22 cellular contexts compared by ENCODE assay signal in genomic region chr3:196008387-196008786, GRCh38.
A peak's percentile ranks its signal among the peaks of the same experiment; 100 is the strongest.
DNase-seq lines count a peak whose midpoint lies in the region; ATAC-seq, FAIRE-seq and TF ChIP-seq lines count a peak whose summit lies in the region.
"Had no signal": no experiment of that assay in that cellular context is flagged by ENCODE, and none has a peak within 500 bp of the region (broad histone marks: within the 10 kb centered on the region; RNA-seq: fewer than 3 reads in every experiment).

No MANE protein-coding gene starts in this region.

- WGBS in HepG2 (ENCODE audit: low lambda C conversion rate), result 40% methylated on average over 18 of the region's 18 CpGs
- WGBS in right lobe of liver (ENCODE audit: insufficient coverage, low coverage, low lambda C conversion rate, missing lambda C conversion rate), result 80% methylated on average over 18 of the region's 18 CpGs
- WGBS in mesenchymal stem cell, result 91% methylated on average over 14 of the region's 18 CpGs

- no peak for TF ChIP-seq EP300 in HepG2 (IDR thresholded peaks at IDR 0.05; ENCODE audit: low read depth in 2 of 2, low read length in 2 of 2)
- no peak for TF ChIP-seq EP300 in HepG2 (CRISPR knock-in tag; IDR thresholded peaks at IDR 0.05; ENCODE audit: borderline replicate concordance)

- no peak for ATAC-seq in HepG2
- ATAC-seq in right lobe of liver, result no peak
- ATAC-seq: A549; CD8-positive, alpha-beta T cell had no signal

- H2BK12ac ChIP-seq in mesenchymal stem cell (ENCODE audit: low read length in 2 of 2), result no peak overlapping the region

- no peak overlapping the region for H3K4ac ChIP-seq in mesenchymal stem cell (ENCODE audit: low read depth in 1 of 2, low read length in 2 of 2)

- H3K79me2 ChIP-seq in HepG2 (ENCODE audit: insufficient read depth, low read length), result no peaks in the 10 kb centered on the region

- H3K27ac ChIP-seq in HepG2 (ENCODE audit: extremely low read length, insufficient read depth, low read length), result no peak overlapping the region
- H3K27ac ChIP-seq in right lobe of liver, result no peak overlapping the region
- H3K27ac ChIP-seq in mesenchymal stem cell (ENCODE audit: low read length, poor library complexity, severe bottlenecking), result no peak overlapping the region
- H3K27ac ChIP-seq: 22Rv1; A549; BLaER1 treated with 17β-estradiol and CSF1 and Interleukin-3, amounts not matched to agents 10 nM and 100 nM; C4-2B had no signal

- intact Hi-C loops in HepG2 (cut with micrococcal nuclease; ENCODE audit: unreplicated experiment), result no loop called here
- intact Hi-C loops in right lobe of liver (cut with DNase I), result no loop called here

- in situ Hi-C loops in HepG2 (cut with HindIII; ENCODE audit: extremely low pct_ligation_motif_present, low pct_unique_long_range_greater_than_20kb), result no loop called here

- no peak overlapping the region for H3K4me2 ChIP-seq in HepG2 (ENCODE audit: low read depth, low read length)
- no peak overlapping the region for H3K4me2 ChIP-seq in mesenchymal stem cell (ENCODE audit: low read length, poor library complexity, severe bottlenecking)
- H3K4me2 ChIP-seq: A549; BLaER1 treated with 17β-estradiol and CSF1 and Interleukin-3, amounts not matched to agents 10 nM and 100 nM had no signal

- no peak overlapping the region for H2BK5ac ChIP-seq in mesenchymal stem cell (ENCODE audit: low read depth, low read length, poor library complexity, severe bottlenecking)

- peak overlapping the region; percentile 19 for H2BK120ac ChIP-seq in mesenchymal stem cell (ENCODE audit: low read depth, low read length)

- no peak overlapping the region for H2AK5ac ChIP-seq in mesenchymal stem cell (ENCODE audit: low read length, severe bottlenecking)

- peaks cover 4 to 34% of the 10 kb centered on the region in 2 experiments; a peak in 4 of 5 replicates for H3K27me3 ChIP-seq in HepG2 (ENCODE audit: control insufficient read depth in 1 of 2, insufficient read depth in 2 of 2, low read length in 2 of 2)
- no peaks in the 10 kb centered on the region for H3K27me3 ChIP-seq in right lobe of liver
- H3K27me3 ChIP-seq in mesenchymal stem cell (ENCODE audit: control insufficient read depth in 1 of 2, insufficient read depth in 1 of 2, low read length in 2 of 2), result peaks cover 26 to 33% of the 10 kb centered on the region in 2 experiments
- H3K27me3 ChIP-seq: BLaER1 treated with 17β-estradiol and CSF1 and Interleukin-3, amounts not matched to agents 10 nM and 100 nM had no signal

- no peak overlapping the region for H3K14ac ChIP-seq in mesenchymal stem cell (ENCODE audit: low read length in 2 of 2)

- H3K4me1 ChIP-seq in HepG2 (ENCODE audit: insufficient read depth, low read length) (no peaks in the 10 kb centered on the region; the same call in 1 of the 2 replicates), right lobe of liver (no peaks in the 10 kb centered on the region), mesenchymal stem cell (ENCODE audit: control insufficient read depth, insufficient read depth, low read depth, low read length) (no peaks in the 10 kb centered on the region)
- H3K4me1 ChIP-seq: A549; BLaER1 treated with 17β-estradiol and CSF1 and Interleukin-3, amounts not matched to agents 10 nM and 100 nM; Caco-2 had no signal

- FAIRE-seq in HepG2 (lab: Jason Lieb, UNC), result no peak
- FAIRE-seq: A549, D721Med, G401.6, GM12891 had no signal

- no peak for DNase-seq in HepG2 (ENCODE audit: low spot score)
- DNase-seq in right lobe of liver, result no peak
- DNase-seq in mesenchymal stem cell, result no peak
- peak; percentile 59 for DNase-seq in osteocyte (ENCODE audit: extremely low spot score, unreplicated experiment)
- DNase-seq in NCI-H524 (lab: John Stamatoyannopoulos, UW), result no peak
- no peak for DNase-seq in activated effector memory CD4-positive, alpha-beta T cell treated with Interleukin-2 at 50 U/mL for 16 hours
- DNase-seq in effector CD8-positive, alpha-beta T cell (lab: John Stamatoyannopoulos, UW), result no peak
- DNase-seq: AML-193; Caco-2; Calu3; CD4-positive, alpha-beta T cell; CD8-positive, alpha-beta T cell; DMS79 treated with DMSO at 0.1 percent for 48 hours; GF-D8 had no signal

- TF ChIP-seq RAD21 in HepG2 (CRISPR knock-in tag; IDR thresholded peaks at IDR 0.05), result no peak

- no peak for TF ChIP-seq CTCF in HepG2 (CRISPR knock-in tag; IDR thresholded peaks at IDR 0.05)
- TF ChIP-seq CTCF in right lobe of liver (IDR thresholded peaks at IDR 0.05), result no peak
- TF ChIP-seq CTCF in osteocyte (IDR thresholded peaks at IDR 0.05), result no peak

- no peaks in the 10 kb centered on the region for H4K20me1 ChIP-seq in HepG2 (ENCODE audit: insufficient read depth, low read length)
- H4K20me1 ChIP-seq: BLaER1 treated with 17β-estradiol and CSF1 and Interleukin-3, amounts not matched to agents 10 nM and 100 nM had no signal

- H3K18ac ChIP-seq in mesenchymal stem cell (ENCODE audit: low read depth in 1 of 2, low read length in 2 of 2), result no peak overlapping the region

- H3K9me3 ChIP-seq in HepG2 (ENCODE audit: low read length) (no peaks in the 10 kb centered on the region), right lobe of liver (no peaks in the 10 kb centered on the region), mesenchymal stem cell (ENCODE audit: control insufficient read depth, low read length) (peaks cover 17% of the 10 kb centered on the region)

- H3K23ac ChIP-seq in mesenchymal stem cell (ENCODE audit: low read length in 2 of 2), result no peak overlapping the region

- H4K8ac ChIP-seq in mesenchymal stem cell (ENCODE audit: low read length), result no peak overlapping the region

- H3K36me3 Mint-ChIP-seq in osteocyte (ENCODE audit: unreplicated experiment), result no peaks in the 10 kb centered on the region
- H3K36me3 Mint-ChIP-seq: CD8-positive, alpha-beta T cell had no signal

- H2AFZ ChIP-seq in HepG2 (ENCODE audit: low read length), result no peak overlapping the region
- H2AFZ ChIP-seq in mesenchymal stem cell (ENCODE audit: low read depth, low read length), result no peak overlapping the region

- no peak overlapping the region for H3K9ac ChIP-seq in HepG2 (ENCODE audit: insufficient read depth, low read depth, low read length)
- H3K9ac ChIP-seq in mesenchymal stem cell (ENCODE audit: low read length), result no peak overlapping the region
- H3K9ac ChIP-seq: BLaER1 treated with 17β-estradiol and CSF1 and Interleukin-3, amounts not matched to agents 10 nM and 100 nM had no signal

- no peaks in the 10 kb centered on the region for H3K4me1 Mint-ChIP-seq in osteocyte (ENCODE audit: unreplicated experiment)
- H3K4me1 Mint-ChIP-seq: B cell had no signal

- no peak overlapping the region for H4K91ac ChIP-seq in mesenchymal stem cell (ENCODE audit: low read length)

- no TSS peak for BruUV-seq in HepG2 (replicated peaks; lab: Mats Ljungman, UMichigan)

- no peaks in the 10 kb centered on the region for H3K79me1 ChIP-seq in mesenchymal stem cell (replicated peaks; ENCODE audit: low read length, poor library complexity, severe bottlenecking)

- peaks cover 9% of the 10 kb centered on the region for H3K9me3 Mint-ChIP-seq in osteocyte (ENCODE audit: unreplicated experiment)
- H3K9me3 Mint-ChIP-seq: CD8-positive, alpha-beta T cell had no signal

- peaks cover 37% of the 10 kb centered on the region for H3K27me3 Mint-ChIP-seq in osteocyte (ENCODE audit: unreplicated experiment)

- H2BK15ac ChIP-seq in mesenchymal stem cell (ENCODE audit: low read depth, poor library complexity, severe bottlenecking), result no peak overlapping the region

- no peak overlapping the region for H3K27ac Mint-ChIP-seq in osteocyte (ENCODE audit: unreplicated experiment)
- H3K27ac Mint-ChIP-seq: B cell; CD4-positive, alpha-beta T cell; CD8-positive, alpha-beta T cell had no signal

- POLR2A ChIA-PET in HepG2 (lab: Yijun Ruan, JAX), result no interaction called here

- TF ChIP-seq POLR2A in HepG2 (IDR thresholded peaks at IDR 0.05; ENCODE audit: insufficient read depth in 1 of 2, low read depth in 2 of 2, low read length in 2 of 2) (no peak), right lobe of liver (IDR thresholded peaks at IDR 0.05) (no peak)

- H3K36me3 ChIP-seq in HepG2 (replicated peaks in 1 of 2; ENCODE audit: control insufficient read depth in 1 of 2, insufficient read depth in 2 of 2, low read length in 2 of 2), result no peaks in the 10 kb centered on the region
- H3K36me3 ChIP-seq in right lobe of liver, result no peaks in the 10 kb centered on the region
- no peaks in the 10 kb centered on the region for H3K36me3 ChIP-seq in mesenchymal stem cell (ENCODE audit: control insufficient read depth in 1 of 2, insufficient read depth in 2 of 2, low read depth in 1 of 2, low read length in 2 of 2)
- H3K36me3 ChIP-seq: BLaER1 treated with 17β-estradiol and CSF1 and Interleukin-3, amounts not matched to agents 10 nM and 100 nM had no signal

- H3K4me3 ChIP-seq in HepG2 (replicated peaks in 1 of 3; ENCODE audit: insufficient read depth in 1 of 3, low read depth in 2 of 3, low read length in 3 of 3), result no peak overlapping the region
- H3K4me3 ChIP-seq in right lobe of liver, result no peak overlapping the region
- no peak overlapping the region for H3K4me3 ChIP-seq in mesenchymal stem cell (ENCODE audit: insufficient read depth in 1 of 2, low read depth in 1 of 2, low read length in 2 of 2)
- H3K4me3 ChIP-seq: A549; BLaER1 treated with 17β-estradiol and CSF1 and Interleukin-3, amounts not matched to agents 10 nM and 100 nM had no signal

- CTCF ChIA-PET in HepG2 (lab: Yijun Ruan, JAX; ENCODE audit: low intra/inter-chr PET ratio, low total read pairs), result no interaction called here

- no peak overlapping the region for H3K4me3 Mint-ChIP-seq in osteocyte (ENCODE audit: unreplicated experiment)
- H3K4me3 Mint-ChIP-seq: B cell; CD4-positive, alpha-beta T cell; CD8-positive, alpha-beta T cell had no signal

TF ChIP-seq in HepG2, 621 proteins besides CTCF, POLR2A, EP300 and RAD21:
- TF ChIP-seq ZNF34 (CRISPR knock-in tag; IDR thresholded peaks at IDR 0.05; ENCODE audit: borderline replicate concordance), result no peak
- TF ChIP-seq ZNF678 (CRISPR knock-in tag; IDR thresholded peaks at IDR 0.05), result no peak
- 0 out of 2 replicates have a peak, but pooled peaks have one; percentile 13 for TF ChIP-seq CREB1 (IDR thresholded peaks at IDR 0.05)
- no peak for TF ChIP-seq CREB1 (CRISPR knock-in tag; IDR thresholded peaks at IDR 0.05)
- no peak for TF ChIP-seq KLF6 (CRISPR knock-in tag; IDR thresholded peaks at IDR 0.05)
- no peak for TF ChIP-seq ZSCAN12 (CRISPR knock-in tag; IDR thresholded peaks at IDR 0.05)
- TF ChIP-seq TEAD2 (CRISPR knock-in tag; IDR thresholded peaks at IDR 0.05), result no peak
TF ChIP-seq in HepG2: peak in this region for 1.
